In genomic region chr3:179603831-179604230, GRCh38 we compare ENCODE assay signal across 8 cellular contexts. TPM values are rescaled to one million over a fixed set of nuclear protein-coding genes. Genes with fewer than 3 reads are reported as not detected.
DNase-seq lines count a peak whose midpoint lies in the region; ATAC-seq and TF ChIP-seq lines count a peak whose summit lies in the region.

No MANE protein-coding gene starts in this region.

- H4K20me1 ChIP-seq in BLaER1 = peaks cover 30% of the 10 kb centered on the region

- peaks cover 31% of the 10 kb centered on the region for H3K4me1 ChIP-seq in BLaER1
- peaks cover 15 to 21% of the 10 kb centered on the region in 2 donors for H3K4me1 ChIP-seq in naive thymus-derived CD4-positive, alpha-beta T cell (ENCODE audit: control insufficient read depth in 2 of 2, insufficient read depth in 2 of 2, low read length in 2 of 2)

- no peaks in the 10 kb centered on the region for H3K27me3 Mint-ChIP-seq in naive thymus-derived CD4-positive, alpha-beta T cell

- CTCF ChIA-PET in naive thymus-derived CD4-positive, alpha-beta T cell (lab: Charles Lee) = interaction anchor here (1.3 kb wide), 1 partner anchor 1001 kb away, joined by 4 read pairs; no protein-coding TSS in a partner anchor

- TF ChIP-seq CTCF in LNCaP clone FGC (IDR thresholded peaks at IDR 0.05; ENCODE audit: control insufficient read depth, extremely low read depth, insufficient read depth) (no peak), coronary artery (IDR thresholded peaks at IDR 0.05) (no peak)

- H3K9ac ChIP-seq in BLaER1 = peak overlapping the region; percentile 87

- peaks cover 38% of the 10 kb centered on the region for H3K36me3 ChIP-seq in BLaER1
- H3K36me3 ChIP-seq in naive thymus-derived CD4-positive, alpha-beta T cell (ENCODE audit: control insufficient read depth in 2 of 3, insufficient read depth in 3 of 3, low read length in 3 of 3) = peaks cover 0 to 41% (median 5%) of the 10 kb centered on the region in 3 experiments

- H3K27ac ChIP-seq in BLaER1 (peak overlapping the region; percentile 90), coronary artery (peak overlapping the region; percentile 25 to 94)
- peak overlapping the region; percentile 90 for H3K27ac ChIP-seq in naive thymus-derived CD4-positive, alpha-beta T cell (ENCODE audit: low read depth, low read length)

- H3K9me3 Mint-ChIP-seq in naive thymus-derived CD4-positive, alpha-beta T cell = no peaks in the 10 kb centered on the region

- intact Hi-C loops in naive thymus-derived CD4-positive, alpha-beta T cell (cut with micrococcal nuclease) = loop anchor here (1.0 to 2.0 kb wide), 10 partner anchors 42 to 1308 kb away; partner anchors contain the start of genes ACTL6A (in 2 of the 2), FXR1 (in 2 of the 2), MFN1 (in 2 of the 2) and ZNF639 (in 2 of the 2)
- intact Hi-C loops in posterior vena cava (cut with DNase I) = no loop called here

- H3K36me3 Mint-ChIP-seq in naive thymus-derived CD4-positive, alpha-beta T cell = peaks cover 4 to 22% (median 9%) of the 10 kb centered on the region in 5 donors

- peaks cover 18 to 63% (median 43%) of the 10 kb centered on the region in 7 donors for H3K4me1 Mint-ChIP-seq in naive thymus-derived CD4-positive, alpha-beta T cell

- no peaks in the 10 kb centered on the region for H3K27me3 ChIP-seq in BLaER1
- H3K27me3 ChIP-seq in naive thymus-derived CD4-positive, alpha-beta T cell (ENCODE audit: control insufficient read depth in 2 of 2, insufficient read depth in 2 of 2, low read length in 2 of 2) = no peaks in the 10 kb centered on the region

- POLR2A ChIA-PET in naive thymus-derived CD4-positive, alpha-beta T cell (lab: Charles Lee) = interaction anchor here (0.6 to 1.9 kb wide), 5 partner anchors 10 to 998 kb away, joined by 3 to 13 read pairs (median 4); partner anchors contain the start of genes ACTL6A and TTC14

- peak overlapping the region; percentile 82 for H3K4me2 ChIP-seq in BLaER1

- ATAC-seq in naive thymus-derived CD4-positive, alpha-beta T cell = no peak

- H3K27ac Mint-ChIP-seq in naive thymus-derived CD4-positive, alpha-beta T cell = peak overlapping the region; percentile 98 to 100 (median 99)

- DNase-seq in LNCaP clone FGC (ENCODE audit: low read depth) = no peak
- no peak for DNase-seq in coronary artery (ENCODE audit: low spot score)
- DNase-seq in naive thymus-derived CD4-positive, alpha-beta T cell = peak in 1 of 9 donors; percentile 5
- DNase-seq in cerebellar nuclear complex (lab: John Stamatoyannopoulos, UW) = no peak
- DNase-seq in activated CD4-positive, CD25-positive, alpha-beta regulatory T cell treated with anti-CD3 and anti-CD28 coated beads, Interleukin-2, amount 50 U/mL, for 72 hours = no peak
- DNase-seq in posterior vena cava (ENCODE audit: low spot score) = no peak
- no peak for DNase-seq in NCI-H1436 (lab: John Stamatoyannopoulos, UW)

- H3K4me3 ChIP-seq in BLaER1 = peak overlapping the region; percentile 86
- peak overlapping the region; percentile 88 for H3K4me3 ChIP-seq in LNCaP clone FGC (ENCODE audit: low read depth, low read length)
- peak overlapping the region; percentile 94 for H3K4me3 ChIP-seq in coronary artery
- H3K4me3 ChIP-seq in naive thymus-derived CD4-positive, alpha-beta T cell (ENCODE audit: low read length) = peak overlapping the region; percentile 95

- H3K4me3 Mint-ChIP-seq in naive thymus-derived CD4-positive, alpha-beta T cell = peak overlapping the region; percentile 95 to 99 (median 99)

- no peaks in the 10 kb centered on the region for H3K9me3 ChIP-seq in BLaER1
- no peaks in the 10 kb centered on the region for H3K9me3 ChIP-seq in naive thymus-derived CD4-positive, alpha-beta T cell (ENCODE audit: control insufficient read depth in 2 of 3, low read length in 3 of 3)

RNA-seq across cellular contexts. Expression of gene MRPL47, which starts 0.6 kb away (rescaled TPM):
- total RNA-seq in naive thymus-derived CD4-positive, alpha-beta T cell = 10 to 100 TPM; 14.4 to 41.4 (median 18.5) TPM
- 10 to 100 TPM; 45.1 to 50.5 TPM for polyA plus RNA-seq in naive thymus-derived CD4-positive, alpha-beta T cell
- total RNA-seq in posterior vena cava = 10 to 100 TPM; 29.0 to 33.7 TPM

RNA-seq across cellular contexts. Expression of gene NDUFB5, which starts 0.8 kb away (rescaled TPM):
- total RNA-seq in naive thymus-derived CD4-positive, alpha-beta T cell = 10 to 100 TPM; 33.4 to 80.2 (median 62.8) TPM
- polyA plus RNA-seq in naive thymus-derived CD4-positive, alpha-beta T cell = 100 to 1,000 TPM in 1 of 2 donors, 10 to 100 TPM in 1; 45.7 to 105 TPM
- total RNA-seq in posterior vena cava = 10 to 100 TPM; 54.6 to 82.9 TPM

RNA-seq across cellular contexts. Expression of gene ACTL6A, which starts 41.1 kb away (rescaled TPM):
- total RNA-seq in naive thymus-derived CD4-positive, alpha-beta T cell = 10 to 100 TPM; 23.2 to 78.3 (median 49.0) TPM
- polyA plus RNA-seq in naive thymus-derived CD4-positive, alpha-beta T cell = 10 to 100 TPM; 56.3 to 61.7 TPM
- 10 to 100 TPM; 27.0 to 28.9 TPM for total RNA-seq in posterior vena cava

RNA-seq across cellular contexts. Expression of gene USP13, which starts 49.0 kb away (rescaled TPM):
- 1 to 10 TPM; 6.7 to 9.1 (median 8.4) TPM for total RNA-seq in naive thymus-derived CD4-positive, alpha-beta T cell
- polyA plus RNA-seq in naive thymus-derived CD4-positive, alpha-beta T cell = 1 to 10 TPM; 5.7 to 7.7 TPM
- 10 to 100 TPM; 12.1 to 13.6 TPM for total RNA-seq in posterior vena cava

Comparison
In these comparisons a context has a peak if more than half of its experiments do, and no peak if none do; other contexts are left out.
1. intact Hi-C loops: an anchor here in naive thymus-derived CD4-positive, alpha-beta T cell (1.0 to 2.0 kb wide); none called in posterior vena cava.